19 cellular contexts compared by ENCODE assay signal in genomic region chr2:36528761-36529392, GRCh38.
DNase-seq lines count a peak whose midpoint lies in the region; ATAC-seq and TF ChIP-seq lines count a peak whose summit lies in the region.
"Had no signal": no experiment of that assay in that cellular context is flagged by ENCODE, and none has a peak within 500 bp of the region (broad histone marks: within the 10 kb centered on the region; RNA-seq: fewer than 3 reads in every experiment).

No MANE protein-coding gene starts in this region.

- TF ChIP-seq RAD21 in IMR-90 (IDR thresholded peaks at IDR 0.05; ENCODE audit: low read length), result no peak

- H3K79me1 ChIP-seq in IMR-90 (ENCODE audit: low read depth in 1 of 2, low read length in 2 of 2) (peaks cover 36 to 79% of the 10 kb centered on the region in 2 experiments), mesendoderm (ENCODE audit: low read length) (no peaks in the 10 kb centered on the region)

- H3K27me3 ChIP-seq in H7 (ENCODE audit: control insufficient read depth, insufficient read depth, low read length), result no peaks in the 10 kb centered on the region
- no peaks in the 10 kb centered on the region for H3K27me3 ChIP-seq in IMR-90 (ENCODE audit: control insufficient read depth, insufficient read depth, low read length)
- H3K27me3 ChIP-seq in mesendoderm (ENCODE audit: insufficient read depth, low read length, poor library complexity), result no peaks in the 10 kb centered on the region
- H3K27me3 ChIP-seq in gastroesophageal sphincter, result no peaks in the 10 kb centered on the region
- H3K27me3 ChIP-seq: adrenal gland, tibial nerve had no signal

- POLR2A ChIA-PET in IMR-90 (lab: Charles Lee; ENCODE audit: unreplicated experiment), result no interaction called here

- peaks cover 11% of the 10 kb centered on the region; the same call in 1 of the 2 replicates for H4K20me1 ChIP-seq in IMR-90 (ENCODE audit: insufficient read depth, low read length)

- TF ChIP-seq EP300 in gastroesophageal sphincter (IDR thresholded peaks at IDR 0.05), result no peak

- BruUV-seq in IMR-90 (replicated peaks; lab: Mats Ljungman, UMichigan), result no TSS peak

- H3K4me3 ChIP-seq in H7 (ENCODE audit: insufficient read depth, low read depth, low read length) (no peak overlapping the region), IMR-90 (ENCODE audit: insufficient read depth, low read depth, low read length) (no peak overlapping the region), mesendoderm (ENCODE audit: low read length) (no peak overlapping the region), gastroesophageal sphincter (no peak overlapping the region)
- H3K4me3 ChIP-seq: adrenal gland, K562, tibial nerve had no signal

- in situ Hi-C loops in IMR-90 (cut with MboI; ENCODE audit: low sequenced_read_pairs), result loop anchor here (10.0 kb wide), 1 partner anchor 146 kb away; no protein-coding TSS in a partner anchor
- in situ Hi-C loops in ACHN (cut with HindIII; ENCODE audit: low pct_ligation_motif_present, low pct_unique_long_range_greater_than_20kb, low sequenced_read_pairs), result no loop called here

- TF ChIP-seq CTCF in IMR-90 (conservative IDR thresholded peaks at IDR 0.05; ENCODE audit: low read depth, low read length), result no peak
- TF ChIP-seq CTCF in gastroesophageal sphincter (IDR thresholded peaks at IDR 0.05), result no peak

- H3K4ac ChIP-seq in IMR-90 (ENCODE audit: low read depth, low read length) (no peak overlapping the region), mesendoderm (ENCODE audit: low read depth, low read length) (peak overlapping the region; percentile 36)

- H2BK20ac ChIP-seq in IMR-90 (ENCODE audit: low read depth, low read length), result no peak overlapping the region

- no peak overlapping the region for H4K91ac ChIP-seq in IMR-90 (ENCODE audit: insufficient read depth, low read depth, low read length)

- H3K9me3 ChIP-seq in IMR-90 (ENCODE audit: control insufficient read depth, insufficient read depth, low read length) (no peaks in the 10 kb centered on the region), gastroesophageal sphincter (no peaks in the 10 kb centered on the region)
- H3K9me3 ChIP-seq: adrenal gland, tibial nerve had no signal

- H3K9me1 ChIP-seq in IMR-90 (ENCODE audit: insufficient read depth, low read length), result peaks cover 35% of the 10 kb centered on the region

- DNase-seq in H7 (peak; percentile 19), IMR-90 (no peak), mesendoderm (no peak), ACHN (no peak), NCI-H1694 treated with DMSO at 0.1 percent for 48 hours (lab: John Stamatoyannopoulos, UW) (no peak)
- DNase-seq in activated CD4-positive, alpha-beta T cell treated with anti-CD3 and anti-CD28 coated beads for 48 hours, result no peak
- DNase-seq: activated CD4-positive, alpha-beta T cell treated with anti-CD3 and anti-CD28 coated beads, Interleukin-2, amount 50 U/mL, for 48 hours; adrenal gland; cerebellar nuclear complex; COR-L47; mesenchymal stem cell; NCI-H1417; NCI-H446; stimulated activated CD4-positive, alpha-beta T cell treated with anti-CD3 and anti-CD28 coated beads, Interleukin-4, amount 100 ng/mL, for 24 hours had no signal

- no peak overlapping the region for H3K23ac ChIP-seq in IMR-90 (ENCODE audit: low read depth, low read length)
- no peak overlapping the region for H3K23ac ChIP-seq in mesendoderm (ENCODE audit: low read length)

- dilution Hi-C loops in IMR-90 (cut with HindIII; ENCODE audit: low sequenced_read_pairs, unreplicated experiment), result no loop called here

- no peaks in the 10 kb centered on the region for H3K79me2 ChIP-seq in mesendoderm (ENCODE audit: control insufficient read depth, insufficient read depth, low read length)

- WGBS in IMR-90 (ENCODE audit: extremely low coverage in 2 of 2, insufficient read length in 1 of 2), 2 experiments, result 81% methylated on average over 5 of the region's 7 CpGs; no CpG with 5 or more reads in 1 of the 2 experiments
- WGBS in mesendoderm (ENCODE audit: extremely low coverage, insufficient coverage, low lambda C conversion rate), result no CpG with 5 or more reads among the region's 7 CpGs
- 86 to 97% methylated on average over 6 to 7 of the region's 7 CpGs for WGBS in gastroesophageal sphincter (ENCODE audit: low coverage in 1 of 2), 2 donors

- H2BK5ac ChIP-seq in IMR-90 (ENCODE audit: low read depth, low read length, poor library complexity, severe bottlenecking) (peak overlapping the region; percentile 31), mesendoderm (ENCODE audit: low read length) (no peak overlapping the region)

- H4K8ac ChIP-seq in IMR-90 (ENCODE audit: low read depth in 2 of 2, low read length in 2 of 2), result no peak overlapping the region
- no peak overlapping the region for H4K8ac ChIP-seq in mesendoderm (ENCODE audit: low read depth, low read length)

- H3K4me2 ChIP-seq in IMR-90 (ENCODE audit: low read depth, low read length) (no peak overlapping the region; the same call in 1 of the 2 replicates), mesendoderm (ENCODE audit: low read length) (no peak overlapping the region)

- no peak overlapping the region for H3K56ac ChIP-seq in IMR-90 (ENCODE audit: extremely low read depth, insufficient read depth, low read length)
- no peak overlapping the region for H3K56ac ChIP-seq in mesendoderm (ENCODE audit: low read length)

- no peak overlapping the region for H2AK9ac ChIP-seq in IMR-90 (replicated peaks; ENCODE audit: low read depth, low read length, poor library complexity)

- H3K9ac ChIP-seq in IMR-90 (ENCODE audit: low read depth, low read length) (no peak overlapping the region), mesendoderm (ENCODE audit: low read length) (no peak overlapping the region)

- ATAC-seq in GM18909 (IDR thresholded peaks at IDR 0.05; ENCODE audit: poor library complexity, unreplicated experiment) (peak; percentile 24), IMR-90 (ENCODE audit: low read depth) (no peak), gastroesophageal sphincter (no peak)
- ATAC-seq: activated T-helper 17 cell treated with anti-CD3 and anti-CD28 coated beads, Interleukin-2, amount 50 U/mL, for 72 hours; K562 had no signal

- H2AK5ac ChIP-seq in IMR-90 (ENCODE audit: low read depth, low read length) (no peak overlapping the region; the same call in 1 of the 2 replicates), mesendoderm (ENCODE audit: low read length) (no peak overlapping the region)

- H3K4me1 ChIP-seq in IMR-90 (ENCODE audit: control insufficient read depth, insufficient read depth, low read length), result peaks cover 20% of the 10 kb centered on the region
- H3K4me1 ChIP-seq in mesendoderm (ENCODE audit: control insufficient read depth, low read depth, low read length), result no peaks in the 10 kb centered on the region
- H3K4me1 ChIP-seq in gastroesophageal sphincter, result no peaks in the 10 kb centered on the region
- H3K4me1 ChIP-seq: adrenal gland had no signal

- CTCF ChIA-PET in IMR-90 (lab: Yijun Ruan, JAX), result interaction anchor here (1.0 kb wide), 1 partner anchor 15 kb away, joined by 3 read pairs; no protein-coding TSS in a partner anchor

- intact Hi-C loops in IMR-90 (cut with micrococcal nuclease), result no loop called here

- TF ChIP-seq POLR2A in IMR-90 (IDR thresholded peaks at IDR 0.05; ENCODE audit: low read depth, low read length) (no peak), gastroesophageal sphincter (IDR thresholded peaks at IDR 0.05) (no peak)

- H3K14ac ChIP-seq in IMR-90 (replicated peaks; ENCODE audit: low read depth, low read length), result no peak overlapping the region

- no peak overlapping the region for H3K18ac ChIP-seq in IMR-90 (ENCODE audit: low read depth, low read length)
- H3K18ac ChIP-seq in mesendoderm (ENCODE audit: low read length), result no peak overlapping the region

- H4K5ac ChIP-seq in IMR-90 (ENCODE audit: low read depth, low read length) (no peak overlapping the region), mesendoderm (ENCODE audit: low read length) (no peak overlapping the region)

- peaks cover 1% of the 10 kb centered on the region; the same call in 1 of the 2 replicates for H3K36me3 ChIP-seq in H7 (replicated peaks; ENCODE audit: control insufficient read depth, insufficient read depth, low read length)
- H3K36me3 ChIP-seq in IMR-90 (ENCODE audit: control insufficient read depth, insufficient read depth, low read length), result peaks cover 25% of the 10 kb centered on the region
- H3K36me3 ChIP-seq in mesendoderm (ENCODE audit: control insufficient read depth, insufficient read depth, low read length), result no peaks in the 10 kb centered on the region
- peaks cover 3 to 62% of the 10 kb centered on the region in 2 donors for H3K36me3 ChIP-seq in gastroesophageal sphincter
- H3K36me3 ChIP-seq: adrenal gland had no signal

- H3K27ac ChIP-seq in IMR-90 (ENCODE audit: insufficient read depth, low read length) (peak overlapping the region; percentile 16; the same call in 1 of the 2 replicates), mesendoderm (ENCODE audit: low read depth, low read length) (no peak overlapping the region), gastroesophageal sphincter (no peak overlapping the region)
- H3K27ac ChIP-seq: adrenal gland had no signal

- H2BK120ac ChIP-seq in IMR-90 (ENCODE audit: low read depth, low read length), result peak overlapping the region; percentile 8; the same call in 1 of the 2 replicates
- no peak overlapping the region for H2BK120ac ChIP-seq in mesendoderm (ENCODE audit: low read depth, low read length)

- H2BK15ac ChIP-seq in IMR-90 (ENCODE audit: low read depth, low read length), result no peak overlapping the region
- H2BK15ac ChIP-seq in mesendoderm (replicated peaks; ENCODE audit: low read depth), result no peak overlapping the region

- H2AFZ ChIP-seq in IMR-90 (replicated peaks; ENCODE audit: low read length, poor library complexity), result no peak overlapping the region

TF ChIP-seq in IMR-90, 13 proteins besides CTCF, POLR2A, EP300 and RAD21 (continues in another document):
- no peak for TF ChIP-seq RFX5 (IDR thresholded peaks at IDR 0.05; ENCODE audit: low read depth, low read length)
- no peak for TF ChIP-seq ELK1 (IDR thresholded peaks at IDR 0.05; ENCODE audit: borderline replicate concordance, low read depth, low read length)
- no peak for TF ChIP-seq MXI1 (IDR thresholded peaks at IDR 0.05; ENCODE audit: borderline replicate concordance, low read depth, low read length)
- TF ChIP-seq RCOR1 (IDR thresholded peaks at IDR 0.05; ENCODE audit: insufficient replicate concordance, low read length), result no peak
- no peak for TF ChIP-seq SMC3 (IDR thresholded peaks at IDR 0.05; ENCODE audit: low read depth, low read length)
- TF ChIP-seq CEBPB (IDR thresholded peaks at IDR 0.05; ENCODE audit: low read depth, low read length), result no peak
- no peak for TF ChIP-seq NFE2L2 (IDR thresholded peaks at IDR 0.05; ENCODE audit: low read depth, low read length)
- no peak for TF ChIP-seq CHD1 (IDR thresholded peaks at IDR 0.05; ENCODE audit: low read depth, low read length)
